15 cellular contexts compared by ENCODE assay signal in genomic region chr13:54184576-54184975, GRCh38.
"Had no signal": no experiment of that assay in that cellular context is flagged by ENCODE, and none has a peak within 500 bp of the region (broad histone marks: within the 10 kb centered on the region; RNA-seq: fewer than 3 reads in every experiment).

No MANE protein-coding gene starts in this region.

- H3K4me1 ChIP-seq: heart left ventricle had no signal

- H3K4me3 Mint-ChIP-seq: natural killer cell treated with Interleukin-12 subunit alpha and Interleukin-12 subunit beta and Interleukin-15 and Interleukin-18, amount 100 ng/mL, for 72 hours; neural progenitor cell had no signal

- H3K9me3 ChIP-seq: heart left ventricle, ovary had no signal

- H3K27me3 ChIP-seq: heart left ventricle, neural progenitor cell, ovary had no signal

- H3K4me3 ChIP-seq: coronary artery, heart left ventricle, neural progenitor cell, ovary had no signal

- H3K27me3 Mint-ChIP-seq: natural killer cell treated with Interleukin-12 subunit alpha and Interleukin-12 subunit beta and Interleukin-15 and Interleukin-18, amount 100 ng/mL, for 72 hours had no signal

- H3K36me3 Mint-ChIP-seq: neural progenitor cell had no signal

- DNase-seq: effector CD4-positive, alpha-beta T cell; heart left ventricle; hippocampal formation; islet precursor cell; mammary epithelial cell; nucleus accumbens; ovary; small intestine; stimulated activated CD4-positive, alpha-beta T cell treated with anti-CD3 and anti-CD28 coated beads, Interleukin-12 subunit alpha, Interleukin-12 subunit beta, amount 100 ng/mL, for 4 hours; stimulated activated naive CD4-positive, alpha-beta T cell treated with Interleukin-2 at 50 U/mL for 16 hours; trophoblast cell had no signal

- H3K27ac Mint-ChIP-seq: natural killer cell treated with Interleukin-12 subunit alpha and Interleukin-12 subunit beta and Interleukin-15 and Interleukin-18, amount 100 ng/mL, for 72 hours; neural progenitor cell; progenitor cell of endocrine pancreas had no signal

- H3K9me3 Mint-ChIP-seq: neural progenitor cell had no signal

- H3K9ac ChIP-seq: neural progenitor cell had no signal

- H3K27ac ChIP-seq: coronary artery, heart left ventricle, neural progenitor cell, ovary had no signal

- H3K36me3 ChIP-seq: heart left ventricle, neural progenitor cell, ovary had no signal
